ENCODE assay signal across 1 cellular context in genomic region chr11:56705784-56706396, GRCh38.
TF ChIP-seq lines count a peak whose summit lies in the region.

No MANE protein-coding gene starts in this region.

TF ChIP-seq in GM12878, 131 proteins besides CTCF, POLR2A, EP300 and RAD21:
- no peak for TF ChIP-seq HDAC2 (IDR thresholded peaks at IDR 0.05)
- peak; percentile 34 for TF ChIP-seq MEF2B (IDR thresholded peaks at IDR 0.05; ENCODE audit: partially characterized antibody, poor library complexity, severe bottlenecking)
- no peak for TF ChIP-seq RELB (IDR thresholded peaks at IDR 0.05; ENCODE audit: low read depth)
